In genomic region chr3:12648384-12648959, GRCh38 we compare ENCODE assay signal across 1 cellular context.
A peak's percentile ranks its signal among the peaks of the same experiment; 100 is the strongest.
TF ChIP-seq lines count a peak whose summit lies in the region.

No MANE protein-coding gene starts in this region.

TF ChIP-seq in GM12878, 131 proteins besides CTCF, POLR2A, EP300 and RAD21 (continued from another document):
- TF ChIP-seq ZNF592 (IDR thresholded peaks at IDR 0.05) (no peak), SRF (IDR thresholded peaks at IDR 0.05; ENCODE audit: low read depth in 2 of 2, low read length in 2 of 2) (no peak), ETV6 (conservative IDR thresholded peaks at IDR 0.05 in 1 of 2, IDR thresholded peaks at IDR 0.05 in 1 of 2; ENCODE audit: borderline replicate concordance in 1 of 2, low read depth in 1 of 2) (no peak; a peak in 1 of 4 replicates), KAT2A (conservative IDR thresholded peaks at IDR 0.05; ENCODE audit: control insufficient read depth, low read depth, low read length) (no peak), KLF5 (IDR thresholded peaks at IDR 0.05; ENCODE audit: partially characterized antibody) (no peak), ZNF274 (IDR thresholded peaks at IDR 0.05; ENCODE audit: insufficient read depth, insufficient read length) (no peak), ATF2 (IDR thresholded peaks at IDR 0.05; ENCODE audit: low read length) (peak; percentile 29; the same call in 1 of the 2 replicates), ZBTB33 (IDR thresholded peaks at IDR 0.05) (no peak), BCL3 (IDR thresholded peaks at IDR 0.05; ENCODE audit: borderline replicate concordance, insufficient read depth, low read depth, low read length, poor library complexity, severe bottlenecking) (no peak), ATF7 (IDR thresholded peaks at IDR 0.05; ENCODE audit: low read depth) (peak; percentile 70), SP1 (IDR thresholded peaks at IDR 0.05; ENCODE audit: low read depth, low read length) (no peak), SMARCA5 (IDR thresholded peaks at IDR 0.05) (no peak), REST (IDR thresholded peaks at IDR 0.05; ENCODE audit: low read depth, low read length) (no peak), NRF1 (conservative IDR thresholded peaks at IDR 0.05; ENCODE audit: low read depth, low read length) (no peak), ASH2L (IDR thresholded peaks at IDR 0.05; ENCODE audit: borderline replicate concordance, low read depth) (no peak), STAT1 (conservative IDR thresholded peaks at IDR 0.05) (no peak), CREM (IDR thresholded peaks at IDR 0.05; ENCODE audit: low read depth) (peak; percentile 37; the same call in 1 of the 2 replicates), RCOR1 (conservative IDR thresholded peaks at IDR 0.05; ENCODE audit: low read depth, low read length) (no peak), HCFC1 (IDR thresholded peaks at IDR 0.05; ENCODE audit: low read length) (no peak), SUZ12 (IDR thresholded peaks at IDR 0.05; ENCODE audit: unreplicated experiment) (no peak), USF2 (IDR thresholded peaks at IDR 0.05; ENCODE audit: borderline replicate concordance, low read depth, low read length) (no peak), E4F1 (IDR thresholded peaks at IDR 0.05; ENCODE audit: borderline replicate concordance, partially characterized antibody) (no peak), SKIL (IDR thresholded peaks at IDR 0.05; ENCODE audit: low read depth, poor library complexity, severe bottlenecking) (no peak), TBL1XR1 (IDR thresholded peaks at IDR 0.05; ENCODE audit: low read depth, low read length) (0 out of 2 replicates have a peak, but pooled peaks have one; percentile 40), GATAD2B (conservative IDR thresholded peaks at IDR 0.05; ENCODE audit: low read depth) (no peak), ZNF384 (IDR thresholded peaks at IDR 0.05; ENCODE audit: borderline replicate concordance, low read depth, low read length) (peak; percentile 63; the same call in 1 of the 2 replicates)
